ENCODE assay signal across 1 cellular context in genomic region chr14:67819563-67820411, GRCh38.
TF ChIP-seq lines count a peak whose summit lies in the region.

Gene RAD51B, plus strand, starts transcription at chr14:67819779.

TF ChIP-seq in HepG2, 621 proteins besides CTCF, POLR2A, EP300 and RAD21 (continued from another document):
- TF ChIP-seq E2F2 (CRISPR knock-in tag; IDR thresholded peaks at IDR 0.05; ENCODE audit: borderline replicate concordance) (no peak), ZNF639 (CRISPR knock-in tag; conservative IDR thresholded peaks at IDR 0.05) (no peak), FOXJ3 (CRISPR knock-in tag; IDR thresholded peaks at IDR 0.05; ENCODE audit: borderline replicate concordance) (no peak), YY1 (IDR thresholded peaks at IDR 0.05; ENCODE audit: insufficient read depth, insufficient replicate concordance, low read depth, low read length) (peak; percentile 50), ZNF589 (CRISPR knock-in tag; conservative IDR thresholded peaks at IDR 0.05) (no peak), ETS1 (CRISPR knock-in tag; IDR thresholded peaks at IDR 0.05) (no peak), ZNF614 (CRISPR knock-in tag; IDR thresholded peaks at IDR 0.05; ENCODE audit: borderline replicate concordance) (no peak), SNAPC4 (CRISPR knock-in tag; IDR thresholded peaks at IDR 0.05) (no peak), MTERF4 (CRISPR knock-in tag; IDR thresholded peaks at IDR 0.05) (no peak), DMTF1 (CRISPR knock-in tag; IDR thresholded peaks at IDR 0.05) (no peak), JARID2 (CRISPR knock-in tag; IDR thresholded peaks at IDR 0.05; ENCODE audit: insufficient replicate concordance) (no peak), NR0B2 (CRISPR knock-in tag; IDR thresholded peaks at IDR 0.05) (no peak), SOX5 (CRISPR knock-in tag; IDR thresholded peaks at IDR 0.05; ENCODE audit: borderline replicate concordance) (no peak), HNRNPL (IDR thresholded peaks at IDR 0.05; ENCODE audit: low read depth, low read length) (no peak), TEAD3 (CRISPR knock-in tag; optimal IDR thresholded peaks at IDR 0.05; ENCODE audit: borderline replicate concordance) (no peak), MTF1 (CRISPR knock-in tag; IDR thresholded peaks at IDR 0.05) (no peak), THYN1 (CRISPR knock-in tag; IDR thresholded peaks at IDR 0.05; ENCODE audit: borderline replicate concordance, low read depth) (no peak), CEBPB (IDR thresholded peaks at IDR 0.05; ENCODE audit: borderline replicate concordance, low read depth, low read length) (no peak), HES4 (CRISPR knock-in tag; IDR thresholded peaks at IDR 0.05; ENCODE audit: borderline replicate concordance) (no peak), CHD4 (IDR thresholded peaks at IDR 0.05; ENCODE audit: borderline replicate concordance, low read length) (no peak), ZNF770 (CRISPR knock-in tag; IDR thresholded peaks at IDR 0.05) (no peak), DBP (CRISPR knock-in tag; IDR thresholded peaks at IDR 0.05; ENCODE audit: not compliant biosample characterization) (no peak)
